8 cellular contexts compared by ENCODE assay signal in the genomic region with DNA sequence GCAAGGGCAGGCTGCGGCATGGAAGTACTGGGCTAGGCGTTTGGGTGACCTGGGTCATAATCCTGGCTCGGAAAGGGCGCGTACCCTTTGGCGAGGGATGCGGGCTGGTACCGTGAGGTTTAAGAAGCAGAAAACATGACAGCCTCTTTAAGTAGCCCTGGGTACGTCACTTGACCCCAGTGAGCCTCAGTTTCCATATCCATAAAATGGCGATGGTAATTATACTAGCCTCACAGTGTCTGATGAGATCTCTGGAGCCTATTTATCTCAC. TPM values are rescaled to one million over a fixed set of nuclear protein-coding genes. Genes with fewer than 3 reads are reported as not detected.
DNase-seq lines count a peak whose midpoint lies in the region; ATAC-seq, FAIRE-seq and TF ChIP-seq lines count a peak whose summit lies in the region.

No MANE protein-coding gene starts in this region.

- H3K27me3 ChIP-seq in astrocyte (ENCODE audit: insufficient read depth, low read length), result no peaks in the 10 kb centered on the region
- H3K27me3 ChIP-seq in right lobe of liver, result no peaks in the 10 kb centered on the region
- no peaks in the 10 kb centered on the region for H3K27me3 ChIP-seq in tibial artery

- H4K20me1 ChIP-seq in astrocyte (ENCODE audit: insufficient read depth, low read length), result no peaks in the 10 kb centered on the region

- H3K4me1 Mint-ChIP-seq in astrocyte (ENCODE audit: low read depth, unreplicated experiment), result peaks cover 47% of the 10 kb centered on the region

- H2AFZ ChIP-seq in astrocyte (ENCODE audit: low read depth, low read length), result peak overlapping the region; percentile 63

- peaks cover 4% of the 10 kb centered on the region for H3K79me2 ChIP-seq in astrocyte (ENCODE audit: insufficient read depth, low read length)

- H3K4me3 ChIP-seq in astrocyte (ENCODE audit: insufficient read depth, low read depth, low read length) (peak overlapping the region; percentile 71), right lobe of liver (peak overlapping the region; percentile 65 to 84 (median 76)), tibial artery (peak overlapping the region; percentile 60 to 74)

- H3K27ac Mint-ChIP-seq in astrocyte (ENCODE audit: unreplicated experiment), result peak overlapping the region; percentile 77

- DNase-seq in activated T-cell treated with anti-CD3 and anti-CD28 coated beads for 48 hours (ENCODE audit: low read depth) (peak; percentile 15), astrocyte (ENCODE audit: low read depth) (no peak), right lobe of liver (no peak), tibial artery (peak in 1 of 2 donors; percentile 45)
- no peak for DNase-seq in activated T-cell treated with anti-CD3 and anti-CD28 coated beads, Interleukin-2, amount 50 U/mL, for 48 hours
- DNase-seq in activated CD8-positive, alpha-beta memory T cell treated with anti-CD3 and anti-CD28 coated beads, Interleukin-2, amount 50 U/mL, for 48 hours, result no peak

- no peaks in the 10 kb centered on the region for H3K27me3 Mint-ChIP-seq in astrocyte (ENCODE audit: low read depth, unreplicated experiment)

- no peak for TF ChIP-seq CTCF in astrocyte (IDR thresholded peaks at IDR 0.05; ENCODE audit: insufficient read depth, low read depth, low read length)
- TF ChIP-seq CTCF in right lobe of liver (IDR thresholded peaks at IDR 0.05), result no peak
- no peak for TF ChIP-seq CTCF in tibial artery (IDR thresholded peaks at IDR 0.05)

- peak overlapping the region; percentile 96 for H3K4me2 ChIP-seq in astrocyte (ENCODE audit: low read length)

- peak overlapping the region; percentile 92 for H3K9ac ChIP-seq in astrocyte (ENCODE audit: low read length)

- WGBS in right lobe of liver (ENCODE audit: insufficient coverage, low coverage, low lambda C conversion rate, missing lambda C conversion rate), result 0% methylated on average over 5 of the region's 10 CpGs

- peak overlapping the region; percentile 77 for H3K4me3 Mint-ChIP-seq in astrocyte (ENCODE audit: unreplicated experiment)

- peaks cover 8% of the 10 kb centered on the region for H3K36me3 Mint-ChIP-seq in astrocyte (ENCODE audit: low read depth, unreplicated experiment)

- no peaks in the 10 kb centered on the region for H3K9me3 Mint-ChIP-seq in astrocyte (ENCODE audit: unreplicated experiment)

- no peak for FAIRE-seq in astrocyte (lab: Jason Lieb, UNC)

- peak overlapping the region; percentile 95 for H3K27ac ChIP-seq in astrocyte (ENCODE audit: low read depth, low read length)
- H3K27ac ChIP-seq in right lobe of liver, result peak overlapping the region; percentile 97 to 100 (median 100)
- H3K27ac ChIP-seq in tibial artery, result peak overlapping the region; percentile 98 to 100

- ATAC-seq in right lobe of liver (no peak), HG03354 (IDR thresholded peaks at IDR 0.05; ENCODE audit: poor library complexity, severe bottlenecking, unreplicated experiment) (no peak), GM18511 (IDR thresholded peaks at IDR 0.05; ENCODE audit: unreplicated experiment) (no peak)

- intact Hi-C loops in right lobe of liver (cut with DNase I) (loop anchor here in 1 of 2 donors (10.0 kb wide), 1 partner anchor 84 kb away; no protein-coding TSS in a partner anchor), tibial artery (cut with DNase I; ENCODE audit: low total_unique reads) (loop anchor here (2.0 kb wide), 2 partner anchors 92 to 288 kb away; a partner anchor contains a TSS)

- TF ChIP-seq POLR2A in right lobe of liver (IDR thresholded peaks at IDR 0.05), result no peak

- H3K36me3 ChIP-seq in astrocyte (ENCODE audit: insufficient read depth, low read length) (no peaks in the 10 kb centered on the region), right lobe of liver (no peaks in the 10 kb centered on the region), tibial artery (peaks cover 0 to 7% (median 0%) of the 10 kb centered on the region in 3 donors)

- H3K4me1 ChIP-seq in astrocyte (ENCODE audit: insufficient read depth, low read length) (peaks cover 55% of the 10 kb centered on the region), right lobe of liver (peaks cover 0 to 45% (median 23%) of the 10 kb centered on the region in 4 donors), tibial artery (peaks cover 5 to 52% (median 36%) of the 10 kb centered on the region in 4 donors)

- no peaks in the 10 kb centered on the region for H3K9me3 ChIP-seq in astrocyte (ENCODE audit: insufficient read depth, low read depth, low read length)
- no peaks in the 10 kb centered on the region for H3K9me3 ChIP-seq in right lobe of liver
- H3K9me3 ChIP-seq in tibial artery, result no peaks in the 10 kb centered on the region

RNA-seq across cellular contexts. Expression of a gene that starts 0.7 kb away (rescaled TPM):
- total RNA-seq in astrocyte (7.9 and 10.6 TPM in 2 replicates), right lobe of liver (10 to 100 TPM; 13.2 to 27.8 (median 19.2) TPM)

RNA-seq across cellular contexts. Expression of a gene that starts 38.0 kb away (rescaled TPM):
- total RNA-seq in astrocyte (22.3 and 22.6 TPM in 2 replicates), right lobe of liver (10 to 100 TPM in 5 of 6 experiments, 1 to 10 TPM in 1; 9.6 to 16.9 (median 14.1) TPM)
